24 cellular contexts compared by ENCODE assay signal in genomic region chr5:119190470-119190869, GRCh38.
"Had no signal": no experiment of that assay in that cellular context is flagged by ENCODE, and none has a peak within 500 bp of the region (broad histone marks: within the 10 kb centered on the region; RNA-seq: fewer than 3 reads in every experiment).

No MANE protein-coding gene starts in this region.

- H3K4me1 ChIP-seq: colonic mucosa, esophagus muscularis mucosa, esophagus squamous epithelium, foreskin keratinocyte, gastrocnemius medialis, gastroesophageal sphincter, heart left ventricle had no signal

- H2AFZ ChIP-seq: hepatocyte had no signal

- H3K9me3 ChIP-seq: colonic mucosa, esophagus muscularis mucosa, esophagus squamous epithelium, gastrocnemius medialis, gastroesophageal sphincter, heart left ventricle, heart right ventricle had no signal

- H3K36me3 ChIP-seq: colonic mucosa had no signal

- ATAC-seq: effector memory CD8-positive, alpha-beta T cell; foreskin keratinocyte; gastrocnemius medialis; gastroesophageal sphincter; heart left ventricle; heart right ventricle had no signal

- DNase-seq: colonic mucosa; cortex of kidney; dermis blood vessel endothelial cell; dorsolateral prefrontal cortex; effector CD4-positive, alpha-beta T cell; effector CD8-positive, alpha-beta T cell; effector memory CD4-positive, alpha-beta T cell; effector memory CD8-positive, alpha-beta T cell; endodermal cell; esophagus squamous epithelium; foreskin fibroblast; foreskin keratinocyte; foreskin melanocyte; gastrocnemius medialis; glutamatergic neuron; head of caudate nucleus; heart left ventricle; heart right ventricle; hippocampal formation had no signal

- H3K79me2 ChIP-seq: hepatocyte had no signal

- H3K27ac ChIP-seq: colonic mucosa, coronary artery, dorsolateral prefrontal cortex, epithelial cell of prostate, esophagus muscularis mucosa, esophagus squamous epithelium, foreskin keratinocyte, gastrocnemius medialis, gastroesophageal sphincter, heart left ventricle, heart right ventricle, hepatocyte had no signal

- H3K4me2 ChIP-seq: hepatocyte had no signal

- H3K27me3 ChIP-seq: colonic mucosa, dorsolateral prefrontal cortex, esophagus muscularis mucosa, esophagus squamous epithelium, foreskin keratinocyte, gastrocnemius medialis, gastroesophageal sphincter, heart left ventricle, heart right ventricle, hepatocyte had no signal

- H3K4me3 ChIP-seq: colonic mucosa, coronary artery, dorsolateral prefrontal cortex, esophagus muscularis mucosa, esophagus squamous epithelium, gastrocnemius medialis, gastroesophageal sphincter, heart left ventricle, heart right ventricle, hepatocyte had no signal
